ENCODE assay signal across 9 cellular contexts in genomic region chrX:134237363-134237702, GRCh38. TPM values are rescaled to one million over a fixed set of nuclear protein-coding genes. Genes with fewer than 3 reads are reported as not detected.
DNase-seq lines count a peak whose midpoint lies in the region; ATAC-seq and TF ChIP-seq lines count a peak whose summit lies in the region.
"Had no signal": no experiment of that assay in that cellular context is flagged by ENCODE, and none has a peak within 500 bp of the region (broad histone marks: within the 10 kb centered on the region; RNA-seq: fewer than 3 reads in every experiment).

No MANE protein-coding gene starts in this region.

- H3K36me3 ChIP-seq in HUES48 (ENCODE audit: control insufficient read depth, insufficient read depth, low read length) (no peaks in the 10 kb centered on the region), esophagus muscularis mucosa (no peaks in the 10 kb centered on the region)

- POLR2A ChIA-PET in AG04450 (lab: Yijun Ruan, JAX), result no interaction called here
- POLR2A ChIA-PET in activated CD4-positive, alpha-beta memory T cell treated with anti-CD3 and anti-CD28 coated beads, Interleukin-2, amount 10 ng/mL, durations not matched to agents 7 days and 5 days (lab: Charles Lee), result no interaction called here

- H3K4me3 ChIP-seq in AG04450 (ENCODE audit: low read depth, low read length) (peak overlapping the region; percentile 53), HUES48 (ENCODE audit: low read depth, low read length) (peak overlapping the region; percentile 77), esophagus muscularis mucosa (peak overlapping the region; percentile 50 to 58 (median 53))

- H3K4me1 Mint-ChIP-seq in nephron progenitor cell, result peaks cover 26% of the 10 kb centered on the region
- H3K4me1 Mint-ChIP-seq in activated CD4-positive, alpha-beta memory T cell treated with anti-CD3 and anti-CD28 coated beads, Interleukin-2, amount 10 ng/mL, durations not matched to agents 7 days and 5 days, result peaks cover 2% of the 10 kb centered on the region
- H3K4me1 Mint-ChIP-seq: activated B cell treated with CpG ODN at 0.5 μM for 24 hours had no signal

- CTCF ChIA-PET in AG04450 (lab: Charles Lee), result no interaction called here
- CTCF ChIA-PET in activated CD4-positive, alpha-beta memory T cell treated with anti-CD3 and anti-CD28 coated beads, Interleukin-2, amount 10 ng/mL, durations not matched to agents 7 days and 5 days (lab: Charles Lee), result no interaction called here

- no peak for ATAC-seq in GM21717 (IDR thresholded peaks at IDR 0.05; ENCODE audit: unreplicated experiment)

- no peak overlapping the region for H3K27ac Mint-ChIP-seq in nephron progenitor cell
- H3K27ac Mint-ChIP-seq in activated CD4-positive, alpha-beta memory T cell treated with anti-CD3 and anti-CD28 coated beads, Interleukin-2, amount 10 ng/mL, durations not matched to agents 7 days and 5 days, result no peak overlapping the region
- H3K27ac Mint-ChIP-seq: activated B cell treated with CpG ODN at 0.5 μM for 24 hours had no signal

- peaks cover 3% of the 10 kb centered on the region for H3K9me3 Mint-ChIP-seq in nephron progenitor cell
- H3K9me3 Mint-ChIP-seq in activated CD4-positive, alpha-beta memory T cell treated with anti-CD3 and anti-CD28 coated beads, Interleukin-2, amount 10 ng/mL, durations not matched to agents 7 days and 5 days, result no peaks in the 10 kb centered on the region
- H3K9me3 Mint-ChIP-seq: activated B cell treated with CpG ODN at 0.5 μM for 24 hours had no signal

- H3K27ac ChIP-seq in AG04450 (ENCODE audit: low read depth, low read length), result no peak overlapping the region
- no peak overlapping the region for H3K27ac ChIP-seq in HUES48 (ENCODE audit: low read depth, low read length)
- H3K27ac ChIP-seq in esophagus muscularis mucosa (replicated peaks in 1 of 4), result no peak overlapping the region

- 33% methylated on average over 17 of the region's 23 CpGs for WGBS in esophagus muscularis mucosa

- H3K27me3 Mint-ChIP-seq in nephron progenitor cell (ENCODE audit: low read depth, poor library complexity), result peaks cover 3% of the 10 kb centered on the region
- peaks cover 10% of the 10 kb centered on the region for H3K27me3 Mint-ChIP-seq in activated CD4-positive, alpha-beta memory T cell treated with anti-CD3 and anti-CD28 coated beads, Interleukin-2, amount 10 ng/mL, durations not matched to agents 7 days and 5 days

- H3K4me1 ChIP-seq in HUES48 (ENCODE audit: control insufficient read depth, insufficient read depth, low read length), result peaks cover 44% of the 10 kb centered on the region
- peaks cover 0 to 12% (median 5%) of the 10 kb centered on the region in 4 donors for H3K4me1 ChIP-seq in esophagus muscularis mucosa

- intact Hi-C loops in esophagus muscularis mucosa (cut with DNase I), result no loop called here

- H3K9me3 ChIP-seq in AG04450 (ENCODE audit: control insufficient read depth, insufficient read depth, low read length) (no peaks in the 10 kb centered on the region), HUES48 (ENCODE audit: control insufficient read depth, insufficient read depth, low read length) (no peaks in the 10 kb centered on the region), esophagus muscularis mucosa (no peaks in the 10 kb centered on the region)

- TF ChIP-seq EP300 in esophagus muscularis mucosa (IDR thresholded peaks at IDR 0.05), result no peak

- no peak overlapping the region for H3K9ac ChIP-seq in HUES48 (ENCODE audit: low read depth, low read length)

- DNase-seq in AG04450 (ENCODE audit: low read depth, low spot score) (no peak), esophagus muscularis mucosa (ENCODE audit: extremely low spot score) (no peak), nephron progenitor cell (no peak), NCI-H2029 treated with DMSO at 0.1 percent for 48 hours (lab: John Stamatoyannopoulos, UW) (no peak)
- DNase-seq in activated CD4-positive, alpha-beta memory T cell treated with anti-CD3 and anti-CD28 coated beads, Interleukin-2, amount 10 ng/mL, durations not matched to agents 7 days and 5 days, result no peak
- DNase-seq in activated CD8-positive, alpha-beta memory T cell treated with anti-CD3 and anti-CD28 coated beads, Interleukin-2, amount 50 U/mL, for 4 hours, result no peak

- TF ChIP-seq POLR2A in esophagus muscularis mucosa (IDR thresholded peaks at IDR 0.05; ENCODE audit: low read depth), result no peak

- H3K36me3 Mint-ChIP-seq in nephron progenitor cell (ENCODE audit: low read depth), result no peaks in the 10 kb centered on the region
- no peaks in the 10 kb centered on the region for H3K36me3 Mint-ChIP-seq in activated CD4-positive, alpha-beta memory T cell treated with anti-CD3 and anti-CD28 coated beads, Interleukin-2, amount 10 ng/mL, durations not matched to agents 7 days and 5 days (ENCODE audit: low read depth)

- H3K27me3 ChIP-seq in AG04450 (ENCODE audit: control insufficient read depth, insufficient read depth, low read length) (no peaks in the 10 kb centered on the region), HUES48 (ENCODE audit: control insufficient read depth, insufficient read depth, low read length) (peaks cover 7% of the 10 kb centered on the region), esophagus muscularis mucosa (no peaks in the 10 kb centered on the region)

- peak overlapping the region; percentile 80 for H3K4me3 Mint-ChIP-seq in nephron progenitor cell
- H3K4me3 Mint-ChIP-seq in activated CD4-positive, alpha-beta memory T cell treated with anti-CD3 and anti-CD28 coated beads, Interleukin-2, amount 10 ng/mL, durations not matched to agents 7 days and 5 days, result no peak overlapping the region

- no peak for TF ChIP-seq CTCF in AG04450 (IDR thresholded peaks at IDR 0.05; ENCODE audit: low read depth, low read length)
- TF ChIP-seq CTCF in esophagus muscularis mucosa (IDR thresholded peaks at IDR 0.05), result no peak
- no peak for TF ChIP-seq CTCF in nephron progenitor cell (IDR thresholded peaks at IDR 0.05)

RNA-seq across cellular contexts. Expression of gene CCDC160, which starts 0.4 kb away (rescaled TPM):
- 0.06 and 0.15 TPM in 2 replicates for polyA plus RNA-seq in AG04450 (2011; rRNA removed)
- not detected in 2 replicates for polyA minus RNA-seq in AG04450 (2011; rRNA and poly(A)+ RNA removed)
- total RNA-seq in esophagus muscularis mucosa, result not detected
- total RNA-seq in activated CD4-positive, alpha-beta memory T cell treated with anti-CD3 and anti-CD28 coated beads, Interleukin-2, amount 10 ng/mL, durations not matched to agents 7 days and 5 days, result not detected
- total RNA-seq: activated B cell treated with CpG ODN at 0.5 μM for 24 hours had no signal
